8 cellular contexts compared by ENCODE assay signal in genomic region chr6:43769526-43770416, GRCh38. TPM values are rescaled to one million over a fixed set of nuclear protein-coding genes. Genes with fewer than 3 reads are reported as not detected.
A peak's percentile ranks its signal among the peaks of the same experiment; 100 is the strongest.
DNase-seq lines count a peak whose midpoint lies in the region; ATAC-seq and TF ChIP-seq lines count a peak whose summit lies in the region.

Gene VEGFA (plus strand): TSS chr6:43770211.

- peaks cover 3% of the 10 kb centered on the region for H3K27me3 Mint-ChIP-seq in activated CD4-positive, alpha-beta T cell treated with anti-CD3 and anti-CD28 coated beads, Interleukin-2, amount 10 ng/mL, durations not matched to agents 24 days and 14 days

- H3K4me1 Mint-ChIP-seq in activated CD4-positive, alpha-beta T cell treated with anti-CD3 and anti-CD28 coated beads, Interleukin-2, amount 10 ng/mL, durations not matched to agents 24 days and 14 days, result peaks cover 25% of the 10 kb centered on the region

- TF ChIP-seq CTCF in BE2C (IDR thresholded peaks at IDR 0.05; ENCODE audit: low read depth, low read length) (peak; percentile 98), coronary artery (IDR thresholded peaks at IDR 0.05) (peak; percentile 98)

- peaks cover 11% of the 10 kb centered on the region for H3K4me1 ChIP-seq in BE2C

- H3K36me3 Mint-ChIP-seq in activated CD4-positive, alpha-beta T cell treated with anti-CD3 and anti-CD28 coated beads, Interleukin-2, amount 10 ng/mL, durations not matched to agents 24 days and 14 days (ENCODE audit: low read depth), result peaks cover 12% of the 10 kb centered on the region

- H3K27ac ChIP-seq in coronary artery, result peak within 1 kb of the TSS; percentile 76 to 88

- no peaks in the 10 kb centered on the region for H3K9me3 ChIP-seq in BE2C

- intact Hi-C loops in activated CD4-positive, alpha-beta T cell treated with anti-CD3 and anti-CD28 coated beads, Interleukin-2, amount 10 ng/mL, durations not matched to agents 24 days and 14 days (cut with micrococcal nuclease), result loop anchor here (1.0 to 5.0 kb wide), 5 partner anchors 231 to 477 kb away; partner anchors contain the start of genes HSP90AB1, MRPL14 and TMEM63B

- peak within 1 kb of the TSS; percentile 98 for H3K4me3 ChIP-seq in BE2C (ENCODE audit: low read depth, low read length)
- peak within 1 kb of the TSS; percentile 95 for H3K4me3 ChIP-seq in coronary artery

- TF ChIP-seq POLR2A in GM19193 (IDR thresholded peaks at IDR 0.05; ENCODE audit: extremely low read depth, insufficient read depth, insufficient read length), result peak; percentile 78

- H3K9me3 Mint-ChIP-seq in activated CD4-positive, alpha-beta T cell treated with anti-CD3 and anti-CD28 coated beads, Interleukin-2, amount 10 ng/mL, durations not matched to agents 24 days and 14 days, result no peaks in the 10 kb centered on the region

- peak within 1 kb of the TSS; percentile 92 for H3K4me3 Mint-ChIP-seq in activated CD4-positive, alpha-beta T cell treated with anti-CD3 and anti-CD28 coated beads, Interleukin-2, amount 10 ng/mL, durations not matched to agents 24 days and 14 days

- peak within 1 kb of the TSS; percentile 80 for H3K27ac Mint-ChIP-seq in activated CD4-positive, alpha-beta T cell treated with anti-CD3 and anti-CD28 coated beads, Interleukin-2, amount 10 ng/mL, durations not matched to agents 24 days and 14 days

- DNase-seq in BE2C (peak; percentile 94), NCI-H524 treated with DMSO at 0.1 percent for 48 hours (lab: John Stamatoyannopoulos, UW) (peak; percentile 10), coronary artery (ENCODE audit: low spot score) (peak; percentile 89), left lobe of liver (ENCODE audit: low spot score) (peak; percentile 92)
- peak; percentile 97 for DNase-seq in activated CD4-positive, alpha-beta T cell treated with anti-CD3 and anti-CD28 coated beads, Interleukin-2, amount 10 ng/mL, durations not matched to agents 24 days and 14 days
- peak; percentile 89 to 93 for DNase-seq in stimulated activated CD4-positive, alpha-beta T cell treated with anti-CD3 and anti-CD28 coated beads, Interleukin-2, amount 100 ng/mL, for 48 hours

- H3K36me3 ChIP-seq in BE2C, result peaks cover 36% of the 10 kb centered on the region

- no peaks in the 10 kb centered on the region for H3K27me3 ChIP-seq in BE2C

- ATAC-seq in HG03442 (IDR thresholded peaks at IDR 0.05; ENCODE audit: unreplicated experiment) (peak; percentile 38), left lobe of liver (peak; percentile 68)

RNA-seq across cellular contexts. Expression of gene VEGFA, which starts in this region (rescaled TPM):
- polyA plus RNA-seq in BE2C (2012; ENCODE audit: insufficient read depth, insufficient read length, low read depth), result 154 TPM
- total RNA-seq in activated CD4-positive, alpha-beta T cell treated with anti-CD3 and anti-CD28 coated beads, Interleukin-2, amount 10 ng/mL, durations not matched to agents 24 days and 14 days, result 62.9 and 64.6 TPM in 2 replicates
- 135 TPM for total RNA-seq in left lobe of liver

Comparison
In these comparisons a context has a peak if more than half of its experiments do, and no peak if none do; other contexts are left out.
1. Peak in every context shown above with its lines: DNase-seq, ATAC-seq, H3K4me3 ChIP-seq and H3K27ac ChIP-seq.
2. DNase-seq: peak in every context shown above with its lines; median percentile 97 in activated CD4-positive, alpha-beta T cell treated with anti-CD3 and anti-CD28 coated beads, Interleukin-2, amount 10 ng/mL, durations not matched to agents 24 days and 14 days; 94 in BE2C; 92 in left lobe of liver; 91 in stimulated activated CD4-positive, alpha-beta T cell treated with anti-CD3 and anti-CD28 coated beads, Interleukin-2, amount 100 ng/mL, for 48 hours; 89 in coronary artery; 10 in NCI-H524 treated with DMSO at 0.1 percent for 48 hours.